17 cellular contexts compared by ENCODE assay signal in genomic region chr11:95335989-95336388, GRCh38.
DNase-seq lines count a peak whose midpoint lies in the region; ATAC-seq and TF ChIP-seq lines count a peak whose summit lies in the region.
"Had no signal": no experiment of that assay in that cellular context is flagged by ENCODE, and none has a peak within 500 bp of the region (broad histone marks: within the 10 kb centered on the region; RNA-seq: fewer than 3 reads in every experiment).

No MANE protein-coding gene starts in this region.

- H3K4me1 Mint-ChIP-seq in CD14-positive monocyte: peaks cover 21% of the 10 kb centered on the region
- H3K4me1 Mint-ChIP-seq in activated CD8-positive, alpha-beta T cell treated with anti-CD3 and anti-CD28 coated beads, Interleukin-2, amount 10 ng/mL, durations not matched to agents 7 days and 5 days (ENCODE audit: low read depth): peaks cover 9% of the 10 kb centered on the region
- H3K4me1 Mint-ChIP-seq in naive thymus-derived CD4-positive, alpha-beta T cell: peaks cover 0 to 18% (median 4%) of the 10 kb centered on the region in 7 donors
- no peaks in the 10 kb centered on the region for H3K4me1 Mint-ChIP-seq in Calu3 (ENCODE audit: low read depth, unreplicated experiment)
- H3K4me1 Mint-ChIP-seq: central memory CD8-positive, alpha-beta T cell had no signal

- ATAC-seq in activated CD8-positive, alpha-beta T cell treated with anti-CD3 and anti-CD28 coated beads, Interleukin-2, amount 10 ng/mL, durations not matched to agents 7 days and 5 days: no peak
- ATAC-seq in naive thymus-derived CD4-positive, alpha-beta T cell: peak; percentile 33
- ATAC-seq: naive thymus-derived CD8-positive, alpha-beta T cell had no signal

- TF ChIP-seq CTCF in CD14-positive monocyte (IDR thresholded peaks at IDR 0.05) (no peak), Calu3 (IDR thresholded peaks at IDR 0.05; ENCODE audit: unreplicated experiment) (no peak), spleen (IDR thresholded peaks at IDR 0.05 in 8 of 11, conservative IDR thresholded peaks at IDR 0.05 in 3 of 11) (no peak)

- H3K27ac Mint-ChIP-seq in CD14-positive monocyte: peak overlapping the region in 4 of 7 donors; percentile 38 to 61 (median 54)
- H3K27ac Mint-ChIP-seq in activated CD8-positive, alpha-beta T cell treated with anti-CD3 and anti-CD28 coated beads, Interleukin-2, amount 10 ng/mL, durations not matched to agents 7 days and 5 days: peak overlapping the region; percentile 13
- H3K27ac Mint-ChIP-seq in naive thymus-derived CD4-positive, alpha-beta T cell: peak overlapping the region in 3 of 9 donors; percentile 8 to 40 (median 15)
- no peak overlapping the region for H3K27ac Mint-ChIP-seq in Calu3 (ENCODE audit: unreplicated experiment)
- H3K27ac Mint-ChIP-seq: naive thymus-derived CD8-positive, alpha-beta T cell had no signal

- intact Hi-C loops in CD14-positive monocyte (cut with micrococcal nuclease): no loop called here
- intact Hi-C loops in naive thymus-derived CD4-positive, alpha-beta T cell (cut with micrococcal nuclease): loop anchor here (2.0 to 5.0 kb wide), 3 partner anchors 84 to 369 kb away; no protein-coding TSS in a partner anchor
- intact Hi-C loops in Calu3 (cut with micrococcal nuclease; ENCODE audit: unreplicated experiment): no loop called here
- intact Hi-C loops in spleen (cut with DNase I; ENCODE audit: low total_unique reads): no loop called here

- BruUV-seq in Calu3 (replicated peaks; lab: Mats Ljungman, UMichigan): no TSS peak

- POLR2A ChIA-PET in activated CD8-positive, alpha-beta T cell treated with anti-CD3 and anti-CD28 coated beads, Interleukin-2, amount 10 ng/mL, durations not matched to agents 7 days and 5 days (lab: Charles Lee): no interaction called here
- POLR2A ChIA-PET in naive thymus-derived CD4-positive, alpha-beta T cell (lab: Charles Lee): interaction anchor here (1.1 to 3.4 kb wide), 2 partner anchors 104 to 369 kb away, joined by 3 to 15 read pairs; partner anchors contain the start of gene SESN3

- H3K27me3 ChIP-seq in H7 (ENCODE audit: control insufficient read depth, insufficient read depth, low read length): no peaks in the 10 kb centered on the region
- H3K27me3 ChIP-seq in naive thymus-derived CD4-positive, alpha-beta T cell (ENCODE audit: control insufficient read depth in 2 of 2, insufficient read depth in 2 of 2, low read length in 2 of 2): no peaks in the 10 kb centered on the region
- no peaks in the 10 kb centered on the region for H3K27me3 ChIP-seq in spleen (replicated peaks in 1 of 7)

- peaks cover 4 to 20% of the 10 kb centered on the region in 2 donors for H3K4me1 ChIP-seq in naive thymus-derived CD4-positive, alpha-beta T cell (ENCODE audit: control insufficient read depth in 2 of 2, insufficient read depth in 2 of 2, low read length in 2 of 2)
- peaks cover 21 to 50% (median 39%) of the 10 kb centered on the region in 6 donors for H3K4me1 ChIP-seq in spleen

- no peaks in the 10 kb centered on the region for H3K27me3 Mint-ChIP-seq in CD14-positive monocyte (ENCODE audit: low read depth in 3 of 3)
- no peaks in the 10 kb centered on the region for H3K27me3 Mint-ChIP-seq in activated CD8-positive, alpha-beta T cell treated with anti-CD3 and anti-CD28 coated beads, Interleukin-2, amount 10 ng/mL, durations not matched to agents 7 days and 5 days (ENCODE audit: low read depth)
- no peaks in the 10 kb centered on the region for H3K27me3 Mint-ChIP-seq in naive thymus-derived CD4-positive, alpha-beta T cell
- H3K27me3 Mint-ChIP-seq in Calu3 (ENCODE audit: unreplicated experiment): no peaks in the 10 kb centered on the region
- H3K27me3 Mint-ChIP-seq: central memory CD8-positive, alpha-beta T cell; naive thymus-derived CD8-positive, alpha-beta T cell had no signal

- TF ChIP-seq POLR2A in spleen (IDR thresholded peaks at IDR 0.05): no peak

- no peaks in the 10 kb centered on the region for H3K9me3 ChIP-seq in naive thymus-derived CD4-positive, alpha-beta T cell (ENCODE audit: control insufficient read depth in 2 of 3, low read length in 3 of 3)
- H3K9me3 ChIP-seq in spleen: no peaks in the 10 kb centered on the region

- H3K9me3 Mint-ChIP-seq in CD14-positive monocyte (peaks cover 0 to 3% (median 0%) of the 10 kb centered on the region in 7 donors), Calu3 (ENCODE audit: low read depth, unreplicated experiment) (no peaks in the 10 kb centered on the region)
- H3K9me3 Mint-ChIP-seq in activated CD8-positive, alpha-beta T cell treated with anti-CD3 and anti-CD28 coated beads, Interleukin-2, amount 10 ng/mL, durations not matched to agents 7 days and 5 days (ENCODE audit: insufficient read depth): no peaks in the 10 kb centered on the region
- peaks cover 0 to 5% (median 0%) of the 10 kb centered on the region in 11 donors for H3K9me3 Mint-ChIP-seq in naive thymus-derived CD4-positive, alpha-beta T cell
- H3K9me3 Mint-ChIP-seq: central memory CD8-positive, alpha-beta T cell; naive thymus-derived CD8-positive, alpha-beta T cell had no signal

- H3K4me3 ChIP-seq in H7 (ENCODE audit: insufficient read depth, low read depth, low read length): no peak overlapping the region
- H3K4me3 ChIP-seq in naive thymus-derived CD4-positive, alpha-beta T cell (ENCODE audit: low read length): no peak overlapping the region
- no peak overlapping the region for H3K4me3 ChIP-seq in spleen

- CTCF ChIA-PET in activated CD8-positive, alpha-beta T cell treated with anti-CD3 and anti-CD28 coated beads, Interleukin-2, amount 10 ng/mL, durations not matched to agents 7 days and 5 days (lab: Charles Lee): interaction anchor here (0.6 to 1.4 kb wide), 4 partner anchors 8 to 184 kb away, joined by 3 read pairs; no protein-coding TSS in a partner anchor
- CTCF ChIA-PET in naive thymus-derived CD4-positive, alpha-beta T cell (lab: Charles Lee): interaction anchor here (0.6 to 1.0 kb wide), 2 partner anchors 25 to 324 kb away, joined by 3 read pairs; no protein-coding TSS in a partner anchor
- CTCF ChIA-PET in Calu3 (lab: Charles Lee): no interaction called here

- H3K36me3 Mint-ChIP-seq in CD14-positive monocyte: no peaks in the 10 kb centered on the region
- H3K36me3 Mint-ChIP-seq in activated CD8-positive, alpha-beta T cell treated with anti-CD3 and anti-CD28 coated beads, Interleukin-2, amount 10 ng/mL, durations not matched to agents 7 days and 5 days (ENCODE audit: low read depth): no peaks in the 10 kb centered on the region
- H3K36me3 Mint-ChIP-seq in naive thymus-derived CD4-positive, alpha-beta T cell: peaks cover 0 to 2% (median 0%) of the 10 kb centered on the region in 5 donors
- no peaks in the 10 kb centered on the region for H3K36me3 Mint-ChIP-seq in Calu3 (ENCODE audit: insufficient read depth, unreplicated experiment)
- H3K36me3 Mint-ChIP-seq: naive thymus-derived CD8-positive, alpha-beta T cell had no signal

- H3K4me3 Mint-ChIP-seq in CD14-positive monocyte (no peak overlapping the region), Calu3 (ENCODE audit: low read depth, unreplicated experiment) (no peak overlapping the region)
- no peak overlapping the region for H3K4me3 Mint-ChIP-seq in activated CD8-positive, alpha-beta T cell treated with anti-CD3 and anti-CD28 coated beads, Interleukin-2, amount 10 ng/mL, durations not matched to agents 7 days and 5 days
- H3K4me3 Mint-ChIP-seq in naive thymus-derived CD4-positive, alpha-beta T cell: peak overlapping the region in 1 of 10 donors; percentile 8
- H3K4me3 Mint-ChIP-seq: central memory CD8-positive, alpha-beta T cell; naive thymus-derived CD8-positive, alpha-beta T cell had no signal

- no peak overlapping the region for H3K27ac ChIP-seq in naive thymus-derived CD4-positive, alpha-beta T cell (ENCODE audit: low read depth, low read length)
- peak overlapping the region in 2 of 8 donors; percentile 78 to 80 for H3K27ac ChIP-seq in spleen

- DNase-seq in CD14-positive monocyte (ENCODE audit: low spot score): peak; percentile 54
- DNase-seq in H7: peak; percentile 4
- DNase-seq in activated CD8-positive, alpha-beta T cell treated with anti-CD3 and anti-CD28 coated beads, Interleukin-2, amount 10 ng/mL, durations not matched to agents 7 days and 5 days: no peak
- DNase-seq in naive thymus-derived CD4-positive, alpha-beta T cell: no peak
- no peak for DNase-seq in NCI-H446 (lab: John Stamatoyannopoulos, UW)
- no peak for DNase-seq in Calu3
- DNase-seq in spleen: no peak
- DNase-seq: activated T-cell treated with anti-CD3 and anti-CD28 coated beads, Interleukin-2, amount 50 U/mL, for 48 hours; DMS79 treated with DMSO at 0.1 percent for 48 hours; MM.1S; naive thymus-derived CD8-positive, alpha-beta T cell; NCI-H2081 treated with DMSO at 0.1 percent for 48 hours; NK-92 treated with Interleukin-12 subunit alpha and Interleukin-12 subunit beta, amount 100 ng/mL, for 24 hours; retina; SHP77; T-helper 2 cell had no signal

- 51 to 78% (median 65%) methylated on average over 3 of the region's 3 CpGs for WGBS in spleen, 5 donors

- H3K36me3 ChIP-seq in H7 (replicated peaks; ENCODE audit: control insufficient read depth, insufficient read depth, low read length) (no peaks in the 10 kb centered on the region), spleen (no peaks in the 10 kb centered on the region)
- no peaks in the 10 kb centered on the region for H3K36me3 ChIP-seq in naive thymus-derived CD4-positive, alpha-beta T cell (ENCODE audit: control insufficient read depth in 2 of 3, insufficient read depth in 3 of 3, low read length in 3 of 3)

Comparison
In these comparisons a context has a peak if more than half of its experiments do, and no peak if none do; other contexts are left out.
1. DNase-seq: peak in CD14-positive monocyte (single experiment) and H7 (single experiment); none in activated CD8-positive, alpha-beta T cell treated with anti-CD3 and anti-CD28 coated beads, Interleukin-2, amount 10 ng/mL, durations not matched to agents 7 days and 5 days (single experiment), naive thymus-derived CD4-positive, alpha-beta T cell (0 of 9), NCI-H446 (0 of 2), Calu3 (single experiment) and spleen (single experiment).
2. intact Hi-C loops: an anchor here in naive thymus-derived CD4-positive, alpha-beta T cell (2.0 to 5.0 kb wide); none called in CD14-positive monocyte, Calu3 and spleen.